8 cellular contexts compared by ENCODE assay signal in the genomic region with DNA sequence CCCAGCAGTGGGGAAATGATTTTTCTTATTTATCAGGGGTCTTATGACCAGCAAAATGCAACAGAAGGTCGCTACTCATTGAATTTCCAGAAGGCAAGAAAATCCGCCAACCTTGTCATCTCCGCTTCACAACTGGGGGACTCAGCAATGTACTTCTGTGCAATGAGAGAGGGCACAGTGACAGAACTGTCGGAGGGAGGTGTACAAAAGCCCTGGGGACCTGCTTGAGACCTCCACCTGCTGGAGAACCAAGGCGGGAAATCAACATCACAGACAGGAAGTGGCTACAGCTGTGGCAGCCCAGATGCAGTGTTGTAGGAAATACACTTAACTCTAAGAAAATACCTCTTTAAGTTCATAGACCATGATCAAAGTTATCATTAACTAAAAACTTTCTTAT.
DNase-seq lines count a peak whose midpoint lies in the region; ATAC-seq lines count a peak whose summit lies in the region.

No MANE protein-coding gene starts in this region.

- peaks cover 5% of the 10 kb centered on the region; the same call in 1 of the 2 replicates for H3K27me3 ChIP-seq in SJCRH30

- H3K27ac ChIP-seq in SJCRH30, result no peak overlapping the region

- no peak overlapping the region for H3K4me3 ChIP-seq in SJCRH30

- ATAC-seq in GM19043 (IDR thresholded peaks at IDR 0.05; ENCODE audit: low read depth, unreplicated experiment) (peak; percentile 92), HG03432 (IDR thresholded peaks at IDR 0.05; ENCODE audit: unreplicated experiment) (peak; percentile 86)

- H3K9me3 ChIP-seq in SJCRH30 (replicated peaks), result no peaks in the 10 kb centered on the region

- peak; percentile 53 for DNase-seq in activated T-cell treated with anti-CD3 and anti-CD28 coated beads, Interleukin-2, amount 50 U/mL, for 1 hour
- peak; percentile 49 for DNase-seq in stimulated activated CD4-positive, alpha-beta T cell treated with anti-CD3 and anti-CD28 coated beads, Interleukin-1b, Interleukin-23, amount 100 ng/mL, for 48 hours
- DNase-seq in retina (no peak), NCI-H1105 (lab: John Stamatoyannopoulos, UW) (no peak), putamen (ENCODE audit: low spot score) (no peak), SJCRH30 (no peak)

- H3K36me3 ChIP-seq in SJCRH30, result no peaks in the 10 kb centered on the region

- no peaks in the 10 kb centered on the region for H3K4me1 ChIP-seq in SJCRH30

Comparison
In these comparisons a context has a peak if more than half of its experiments do, and no peak if none do; other contexts are left out.
1. DNase-seq: peak in activated T-cell treated with anti-CD3 and anti-CD28 coated beads, Interleukin-2, amount 50 U/mL, for 1 hour (single experiment) and stimulated activated CD4-positive, alpha-beta T cell treated with anti-CD3 and anti-CD28 coated beads, Interleukin-1b, Interleukin-23, amount 100 ng/mL, for 48 hours (single experiment); none in retina (single experiment), NCI-H1105 (single experiment), putamen (single experiment) and SJCRH30 (0 of 2).